ENCODE assay signal across 17 cellular contexts in genomic region chr7:116393654-116394053, GRCh38.
A peak's percentile ranks its signal among the peaks of the same experiment; 100 is the strongest.
DNase-seq lines count a peak whose midpoint lies in the region; ATAC-seq, FAIRE-seq and TF ChIP-seq lines count a peak whose summit lies in the region.
"Had no signal": no experiment of that assay in that cellular context is flagged by ENCODE, and none has a peak within 500 bp of the region (broad histone marks: within the 10 kb centered on the region; RNA-seq: fewer than 3 reads in every experiment).

No MANE protein-coding gene starts in this region.

- no peak for FAIRE-seq in bronchial epithelial cell (lab: Jason Lieb, UNC)
- FAIRE-seq: GM12878, GM19239 had no signal

- no peaks in the 10 kb centered on the region for H3K4me1 Mint-ChIP-seq in activated CD4-positive, alpha-beta T cell treated with anti-CD3 and anti-CD28 coated beads, Interleukin-2, amount 10 ng/mL, durations not matched to agents 24 days and 14 days
- H3K4me1 Mint-ChIP-seq: activated CD4-positive, alpha-beta T cell treated with anti-CD3 and anti-CD28 coated beads for 36 hours had no signal

- peaks cover 3% of the 10 kb centered on the region for H3K27me3 Mint-ChIP-seq in activated CD4-positive, alpha-beta T cell treated with anti-CD3 and anti-CD28 coated beads, Interleukin-2, amount 10 ng/mL, durations not matched to agents 24 days and 14 days

- intact Hi-C loops in left ventricle myocardium superior (cut with micrococcal nuclease) (no loop called here), dorsolateral prefrontal cortex (cut with DNase I) (no loop called here)
- intact Hi-C loops in activated CD4-positive, alpha-beta T cell treated with anti-CD3 and anti-CD28 coated beads, Interleukin-2, amount 10 ng/mL, durations not matched to agents 24 days and 14 days (cut with micrococcal nuclease): no loop called here

- no peaks in the 10 kb centered on the region for H3K9me3 Mint-ChIP-seq in activated CD4-positive, alpha-beta T cell treated with anti-CD3 and anti-CD28 coated beads, Interleukin-2, amount 10 ng/mL, durations not matched to agents 24 days and 14 days
- H3K9me3 Mint-ChIP-seq: effector memory CD8-positive, alpha-beta T cell had no signal

- no peak overlapping the region for H3K4me3 ChIP-seq in bronchial epithelial cell (ENCODE audit: low read depth, low read length)
- H3K4me3 ChIP-seq in dorsolateral prefrontal cortex: no peak overlapping the region
- H3K4me3 ChIP-seq: GM12878, stomach had no signal

- H3K36me3 ChIP-seq in bronchial epithelial cell (ENCODE audit: control insufficient read depth, insufficient read depth, low read length): no peaks in the 10 kb centered on the region
- H3K36me3 ChIP-seq: BE2C, stomach had no signal

- no peak overlapping the region for H3K4me3 Mint-ChIP-seq in activated CD4-positive, alpha-beta T cell treated with anti-CD3 and anti-CD28 coated beads, Interleukin-2, amount 10 ng/mL, durations not matched to agents 24 days and 14 days
- H3K4me3 Mint-ChIP-seq: activated CD4-positive, alpha-beta T cell treated with anti-CD3 and anti-CD28 coated beads for 36 hours; activated T-cell treated with anti-CD3 and anti-CD28 coated beads, Interleukin-2, amount 50 U/mL, for 24 hours; effector memory CD8-positive, alpha-beta T cell had no signal

- H3K27ac ChIP-seq in dorsolateral prefrontal cortex: peak overlapping the region in 2 of 59 donors; percentile 31 to 44
- H3K27ac ChIP-seq: stomach had no signal

- TF ChIP-seq CTCF in bronchial epithelial cell (IDR thresholded peaks at IDR 0.05; ENCODE audit: insufficient read depth, low read length, severe bottlenecking) (no peak), GM13977 (IDR thresholded peaks at IDR 0.05; ENCODE audit: extremely low read depth, insufficient read depth, missing control alignments) (no peak), dorsolateral prefrontal cortex (IDR thresholded peaks at IDR 0.05 in 54 of 56, conservative IDR thresholded peaks at IDR 0.05 in 2 of 56; ENCODE audit: low read depth in 1 of 56, partially characterized antibody in 56 of 56) (no peak)

- peak; percentile 39 for DNase-seq in KBM-7
- DNase-seq in bronchial epithelial cell (ENCODE audit: low read depth): peak; percentile 78
- DNase-seq in left ventricle myocardium superior: peak; percentile 34
- DNase-seq in pulmonary artery endothelial cell (ENCODE audit: low read depth, low spot score): peak; percentile 69
- no peak for DNase-seq in GM13977 (ENCODE audit: low spot score)
- DNase-seq in dorsolateral prefrontal cortex: no peak
- DNase-seq in activated CD4-positive, alpha-beta T cell treated with anti-CD3 and anti-CD28 coated beads, Interleukin-2, amount 10 ng/mL, durations not matched to agents 24 days and 14 days: no peak
- DNase-seq: activated CD4-positive, alpha-beta T cell treated with anti-CD3 and anti-CD28 coated beads for 36 hours; activated T-cell treated with anti-CD3 and anti-CD28 coated beads, Interleukin-2, amount 50 U/mL, for 24 hours; BE2C; effector memory CD8-positive, alpha-beta T cell; NCI-H2171; stomach; SW 1271 had no signal

- ATAC-seq in left ventricle myocardium superior (peak; percentile 79), HG03025 (IDR thresholded peaks at IDR 0.05; ENCODE audit: low FRiP score, unreplicated experiment) (no peak)
- ATAC-seq: activated CD4-positive, alpha-beta T cell treated with anti-CD3 and anti-CD28 coated beads for 36 hours; effector memory CD8-positive, alpha-beta T cell; GM12878 had no signal

- in situ Hi-C loops in KBM-7 (cut with MboI; ENCODE audit: low pct_unique_long_range_greater_than_20kb, low sequenced_read_pairs) (no loop called here), GM13977 (cut with MboI; ENCODE audit: low pct_unique_long_range_greater_than_20kb, low sequenced_read_pairs, unreplicated experiment) (no loop called here)

- H3K27me3 ChIP-seq in bronchial epithelial cell (ENCODE audit: control insufficient read depth, insufficient read depth, low read length) (no peaks in the 10 kb centered on the region), dorsolateral prefrontal cortex (no peaks in the 10 kb centered on the region)
- H3K27me3 ChIP-seq: BE2C, stomach had no signal

- no peaks in the 10 kb centered on the region for H3K36me3 Mint-ChIP-seq in activated CD4-positive, alpha-beta T cell treated with anti-CD3 and anti-CD28 coated beads, Interleukin-2, amount 10 ng/mL, durations not matched to agents 24 days and 14 days (ENCODE audit: low read depth)

- H3K27ac Mint-ChIP-seq in activated CD4-positive, alpha-beta T cell treated with anti-CD3 and anti-CD28 coated beads, Interleukin-2, amount 10 ng/mL, durations not matched to agents 24 days and 14 days: no peak overlapping the region
- H3K27ac Mint-ChIP-seq: activated CD4-positive, alpha-beta T cell treated with anti-CD3 and anti-CD28 coated beads for 36 hours; activated T-cell treated with anti-CD3 and anti-CD28 coated beads, Interleukin-2, amount 50 U/mL, for 24 hours; effector memory CD8-positive, alpha-beta T cell had no signal

Comparison
In these comparisons a context has a peak if more than half of its experiments do, and no peak if none do; other contexts are left out.
1. DNase-seq: peak in KBM-7 (single experiment), bronchial epithelial cell (single experiment), left ventricle myocardium superior (single experiment) and pulmonary artery endothelial cell (single experiment); none in GM13977 (single experiment), dorsolateral prefrontal cortex (0 of 10) and activated CD4-positive, alpha-beta T cell treated with anti-CD3 and anti-CD28 coated beads, Interleukin-2, amount 10 ng/mL, durations not matched to agents 24 days and 14 days (single experiment).